In the genomic region with DNA sequence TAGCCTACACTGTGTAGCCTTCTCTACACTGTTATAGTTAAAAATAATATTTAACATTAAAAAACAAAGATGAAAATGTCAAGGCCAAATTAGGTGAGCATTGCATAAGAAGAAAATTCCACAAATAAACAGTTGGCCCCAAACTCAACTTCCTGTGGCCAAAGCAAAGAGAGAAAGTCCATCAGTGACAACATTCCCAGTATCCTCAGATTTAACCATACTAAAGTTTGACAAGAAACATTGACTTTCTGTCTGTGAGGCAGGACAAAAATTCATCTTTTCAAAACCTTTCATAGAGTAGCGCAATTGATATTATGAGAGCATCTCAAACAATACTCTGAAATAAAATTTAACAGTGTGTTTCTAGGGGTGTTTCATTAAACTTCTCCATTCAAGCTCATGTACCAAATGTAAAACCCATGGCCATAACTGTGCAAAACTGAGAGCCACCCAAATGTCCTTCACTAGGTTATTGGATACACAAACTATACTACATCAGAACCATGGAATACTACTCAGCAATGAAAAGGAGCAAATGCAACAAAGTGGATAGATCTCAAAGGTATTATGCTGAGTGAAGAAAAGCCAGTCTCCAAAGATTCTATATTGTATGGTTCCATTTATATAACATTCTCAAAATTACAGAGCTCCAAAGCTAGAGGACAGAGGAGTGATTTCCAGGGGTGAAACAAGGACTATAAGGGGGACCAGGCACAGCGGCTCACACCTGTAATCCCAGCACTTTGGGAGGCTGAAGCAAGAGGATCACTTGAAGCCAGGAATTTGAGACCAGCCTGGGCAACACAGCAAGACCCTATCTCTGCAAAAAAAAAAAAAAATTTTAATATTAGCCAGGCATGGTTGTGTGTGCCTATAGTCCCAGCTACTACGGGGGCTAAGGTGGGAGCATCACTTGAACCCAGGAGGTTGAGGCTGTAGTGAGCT, we compare ENCODE assay signal across 39 cellular contexts. TPM values are rescaled to one million over a fixed set of nuclear protein-coding genes. Genes with fewer than 3 reads are reported as not detected.
"Had no signal": no experiment of that assay in that cellular context is flagged by ENCODE, and none has a peak within 500 bp of the region (broad histone marks: within the 10 kb centered on the region; RNA-seq: fewer than 3 reads in every experiment).

No MANE protein-coding gene starts in this region.

- H3K27ac ChIP-seq: ascending aorta, breast epithelium, cardiac muscle cell, colonic mucosa, epithelial cell of prostate, esophagus squamous epithelium, gastroesophageal sphincter, WERI-Rb-1 had no signal

- H3K36me3 Mint-ChIP-seq: activated CD4-positive, alpha-beta memory T cell treated with anti-CD3 and anti-CD28 coated beads for 36 hours; activated CD8-positive, alpha-beta memory T cell treated with anti-CD3 and anti-CD28 coated beads, Interleukin-2, amount 10 ng/mL, durations not matched to agents 7 days and 5 days; activated naive CD4-positive, alpha-beta T cell treated with anti-CD3 and anti-CD28 coated beads, Interleukin-2, amount 10 ng/mL, durations not matched to agents 7 days and 5 days; activated naive CD4-positive, alpha-beta T cell treated with anti-CD3 and anti-CD28 coated beads, Interleukin-2, amount 50 U/mL, for 72 hours; activated naive CD8-positive, alpha-beta T cell treated with anti-CD3 and anti-CD28 coated beads, Interleukin-2, amount 10 ng/mL, durations not matched to agents 7 days and 5 days; brain had no signal

- ATAC-seq: activated CD4-positive, alpha-beta T cell treated with anti-CD3 and anti-CD28 coated beads for 36 hours; activated CD8-positive, alpha-beta memory T cell treated with anti-CD3 and anti-CD28 coated beads, Interleukin-2, amount 10 ng/mL, durations not matched to agents 7 days and 5 days; activated CD8-positive, alpha-beta T cell treated with anti-CD3 and anti-CD28 coated beads, Interleukin-2, amount 10 ng/mL, durations not matched to agents 7 days and 5 days; activated naive CD4-positive, alpha-beta T cell treated with anti-CD3 and anti-CD28 coated beads, Interleukin-2, amount 50 U/mL, for 72 hours; gastroesophageal sphincter; T-helper 17 cell had no signal

- H3K27ac Mint-ChIP-seq: activated CD4-positive, alpha-beta memory T cell treated with anti-CD3 and anti-CD28 coated beads for 36 hours; activated CD4-positive, alpha-beta T cell treated with anti-CD3 and anti-CD28 coated beads for 36 hours; activated CD4-positive, alpha-beta T cell treated with anti-CD3 and anti-CD28 coated beads, Interleukin-2, amount 10 ng/mL, durations not matched to agents 24 days and 14 days; activated CD8-positive, alpha-beta memory T cell treated with anti-CD3 and anti-CD28 coated beads, Interleukin-2, amount 10 ng/mL, durations not matched to agents 7 days and 5 days; activated CD8-positive, alpha-beta T cell treated with anti-CD3 and anti-CD28 coated beads, Interleukin-2, amount 10 ng/mL, durations not matched to agents 7 days and 5 days; activated naive CD4-positive, alpha-beta T cell treated with anti-CD3 and anti-CD28 coated beads, Interleukin-2, amount 10 ng/mL, durations not matched to agents 7 days and 5 days; activated naive CD4-positive, alpha-beta T cell treated with anti-CD3 and anti-CD28 coated beads, Interleukin-2, amount 50 U/mL, for 72 hours; activated naive CD8-positive, alpha-beta T cell treated with anti-CD3 and anti-CD28 coated beads, Interleukin-2, amount 10 ng/mL, durations not matched to agents 7 days and 5 days; brain; T-helper 17 cell; T-helper 2 cell treated with Interferon-gamma antibody and Interleukin-4, amounts not matched to agents 5 μg/mL and 100 μg/mL, for 36 hours had no signal

- DNase-seq: activated CD4-positive, alpha-beta memory T cell treated with anti-CD3 and anti-CD28 coated beads for 36 hours; activated CD4-positive, alpha-beta T cell treated with anti-CD3 and anti-CD28 coated beads for 36 hours; activated CD4-positive, alpha-beta T cell treated with anti-CD3 and anti-CD28 coated beads, Interleukin-2, amount 10 ng/mL, durations not matched to agents 24 days and 14 days; activated CD4-positive, CD25-positive, alpha-beta regulatory T cell; activated CD4-positive, CD25-positive, alpha-beta regulatory T cell treated with anti-CD3 and anti-CD28 coated beads, Interleukin-2, amount 50 U/mL, for 72 hours; activated CD8-positive, alpha-beta memory T cell treated with anti-CD3 and anti-CD28 coated beads, Interleukin-2, amount 10 ng/mL, durations not matched to agents 7 days and 5 days; activated CD8-positive, alpha-beta memory T cell treated with anti-CD3 and anti-CD28 coated beads, Interleukin-2, amount 50 U/mL, for 4 hours; activated CD8-positive, alpha-beta T cell treated with anti-CD3 and anti-CD28 coated beads, Interleukin-2, amount 10 ng/mL, durations not matched to agents 7 days and 5 days; activated gamma-delta T cell; activated naive CD4-positive, alpha-beta T cell; activated naive CD4-positive, alpha-beta T cell treated with anti-CD3 and anti-CD28 coated beads, Interleukin-2, amount 10 ng/mL, durations not matched to agents 7 days and 5 days; activated naive CD8-positive, alpha-beta T cell treated with anti-CD3 and anti-CD28 coated beads, Interleukin-2, amount 10 ng/mL, durations not matched to agents 7 days and 5 days; activated T-cell treated with anti-CD3 and anti-CD28 coated beads, Interleukin-2, amount 50 U/mL, for 1 hour; activated T-cell treated with anti-CD3 and anti-CD28 coated beads, Interleukin-2, amount 50 U/mL, for 48 hours; central memory CD4-positive, alpha-beta T cell; cerebellar nuclear complex; colonic mucosa; effector CD8-positive, alpha-beta T cell; esophagus squamous epithelium; foreskin melanocyte; T-helper 1 cell; T-helper 17 cell; T1000; WERI-Rb-1 had no signal

- H3K9me3 Mint-ChIP-seq: activated CD4-positive, alpha-beta memory T cell treated with anti-CD3 and anti-CD28 coated beads for 36 hours; activated CD4-positive, alpha-beta T cell treated with anti-CD3 and anti-CD28 coated beads, Interleukin-2, amount 10 ng/mL, durations not matched to agents 24 days and 14 days; activated naive CD4-positive, alpha-beta T cell treated with anti-CD3 and anti-CD28 coated beads, Interleukin-2, amount 10 ng/mL, durations not matched to agents 7 days and 5 days; activated naive CD4-positive, alpha-beta T cell treated with anti-CD3 and anti-CD28 coated beads, Interleukin-2, amount 50 U/mL, for 72 hours; T-helper 2 cell treated with Interferon-gamma antibody and Interleukin-4, amounts not matched to agents 5 μg/mL and 100 μg/mL, for 36 hours had no signal

- FAIRE-seq: endometrium, endothelial cell of umbilical vein had no signal

- H3K4me3 ChIP-seq: ascending aorta, breast epithelium, cardiac muscle cell, colonic mucosa, esophagus squamous epithelium, gastroesophageal sphincter had no signal

- H3K36me3 ChIP-seq: ascending aorta, breast epithelium, cardiac muscle cell, colonic mucosa, esophagus squamous epithelium, gastroesophageal sphincter, WERI-Rb-1 had no signal

- H3K9me3 ChIP-seq: ascending aorta, breast epithelium, colonic mucosa, esophagus squamous epithelium, gastroesophageal sphincter had no signal

- H3K4me3 Mint-ChIP-seq: activated CD4-positive, alpha-beta memory T cell treated with anti-CD3 and anti-CD28 coated beads for 36 hours; activated CD4-positive, alpha-beta T cell treated with anti-CD3 and anti-CD28 coated beads for 36 hours; activated CD4-positive, alpha-beta T cell treated with anti-CD3 and anti-CD28 coated beads, Interleukin-2, amount 10 ng/mL, durations not matched to agents 24 days and 14 days; activated CD8-positive, alpha-beta memory T cell treated with anti-CD3 and anti-CD28 coated beads, Interleukin-2, amount 10 ng/mL, durations not matched to agents 7 days and 5 days; activated CD8-positive, alpha-beta T cell treated with anti-CD3 and anti-CD28 coated beads, Interleukin-2, amount 10 ng/mL, durations not matched to agents 7 days and 5 days; activated naive CD4-positive, alpha-beta T cell treated with anti-CD3 and anti-CD28 coated beads, Interleukin-2, amount 10 ng/mL, durations not matched to agents 7 days and 5 days; activated naive CD8-positive, alpha-beta T cell treated with anti-CD3 and anti-CD28 coated beads, Interleukin-2, amount 10 ng/mL, durations not matched to agents 7 days and 5 days; brain; T-helper 17 cell; T-helper 2 cell treated with Interferon-gamma antibody and Interleukin-4, amounts not matched to agents 5 μg/mL and 100 μg/mL, for 36 hours had no signal

- H3K4me1 ChIP-seq: ascending aorta, breast epithelium, colonic mucosa, esophagus squamous epithelium, gastroesophageal sphincter had no signal

- H3K27me3 ChIP-seq: ascending aorta, cardiac muscle cell, colonic mucosa had no signal

- H3K4me1 Mint-ChIP-seq: activated CD4-positive, alpha-beta T cell treated with anti-CD3 and anti-CD28 coated beads, Interleukin-2, amount 10 ng/mL, durations not matched to agents 24 days and 14 days; activated CD8-positive, alpha-beta memory T cell treated with anti-CD3 and anti-CD28 coated beads, Interleukin-2, amount 10 ng/mL, durations not matched to agents 7 days and 5 days; activated naive CD4-positive, alpha-beta T cell treated with anti-CD3 and anti-CD28 coated beads, Interleukin-2, amount 10 ng/mL, durations not matched to agents 7 days and 5 days; activated naive CD8-positive, alpha-beta T cell treated with anti-CD3 and anti-CD28 coated beads, Interleukin-2, amount 10 ng/mL, durations not matched to agents 7 days and 5 days had no signal

RNA-seq across cellular contexts. Expression of gene TMEM114, which starts 38.7 kb away (rescaled TPM):
- total RNA-seq: activated CD4-positive, alpha-beta memory T cell treated with anti-CD3 and anti-CD28 coated beads for 36 hours; activated CD4-positive, alpha-beta T cell treated with anti-CD3 and anti-CD28 coated beads for 36 hours; activated CD4-positive, alpha-beta T cell treated with anti-CD3 and anti-CD28 coated beads, Interleukin-2, amount 10 ng/mL, durations not matched to agents 24 days and 14 days; activated CD8-positive, alpha-beta memory T cell treated with anti-CD3 and anti-CD28 coated beads for 36 hours; activated CD8-positive, alpha-beta memory T cell treated with anti-CD3 and anti-CD28 coated beads, Interleukin-2, amount 10 ng/mL, durations not matched to agents 7 days and 5 days; activated CD8-positive, alpha-beta T cell treated with anti-CD3 and anti-CD28 coated beads, Interleukin-2, amount 10 ng/mL, durations not matched to agents 7 days and 5 days; activated naive CD4-positive, alpha-beta T cell treated with anti-CD3 and anti-CD28 coated beads, Interleukin-2, amount 50 U/mL, for 72 hours; activated naive CD8-positive, alpha-beta T cell treated with anti-CD3 and anti-CD28 coated beads, Interleukin-2, amount 10 ng/mL, durations not matched to agents 7 days and 5 days; ascending aorta; breast epithelium; cardiac muscle cell; colonic mucosa; dermis microvascular lymphatic vessel endothelial cell; endothelial cell of umbilical vein; esophagus squamous epithelium; fibroblast of lung; fibroblast of villous mesenchyme; gastroesophageal sphincter; glomerular endothelial cell; T-helper 17 cell had no signal
- polyA plus RNA-seq: cardiac muscle cell, endothelial cell of umbilical vein, fibroblast of lung had no signal
